1 cellular context compared by ENCODE assay signal in the genomic region with DNA sequence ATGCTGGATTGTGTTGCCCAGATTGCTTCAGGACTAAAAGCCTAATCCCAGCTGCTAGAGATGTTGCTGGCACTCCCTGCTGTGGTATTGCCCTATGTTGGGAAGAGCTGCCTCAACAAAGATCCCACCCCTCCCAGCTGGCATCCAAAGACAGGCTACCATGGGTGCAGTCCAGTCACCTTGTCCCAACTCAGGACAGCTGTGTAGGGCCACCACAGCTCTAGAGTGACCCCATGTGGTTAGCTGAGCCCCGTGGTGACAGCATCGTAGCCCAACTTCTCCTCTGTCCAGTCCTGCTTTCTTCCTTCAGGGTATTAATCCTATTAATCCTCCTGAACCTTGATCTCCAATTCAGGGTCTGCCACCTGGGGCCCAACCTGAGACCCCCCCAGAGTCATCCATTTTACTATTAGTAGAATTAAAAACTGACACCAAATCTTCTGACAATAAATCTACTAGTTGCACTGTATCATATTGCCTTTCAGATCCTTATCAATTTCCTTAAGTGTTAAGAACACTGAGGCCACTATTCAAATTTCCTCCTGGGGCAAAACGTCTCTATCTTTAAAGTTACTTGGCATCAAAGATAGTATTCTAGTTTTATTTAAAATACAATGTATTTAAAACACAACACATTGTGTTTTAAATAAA.
TF ChIP-seq lines count a peak whose summit lies in the region.

No MANE protein-coding gene starts in this region.

TF ChIP-seq in GM23338, 12 proteins besides CTCF, POLR2A, EP300 and RAD21 (continued from another document):
- TF ChIP-seq STAT1 (IDR thresholded peaks at IDR 0.05; ENCODE audit: unreplicated experiment) (no peak), EZH2 (IDR thresholded peaks at IDR 0.05; ENCODE audit: low read depth, unreplicated experiment) (no peak), CREB1 (CRISPR knock-in tag; IDR thresholded peaks at IDR 0.05; ENCODE audit: low read depth) (no peak)
- TF ChIP-seq, protein P1, sequence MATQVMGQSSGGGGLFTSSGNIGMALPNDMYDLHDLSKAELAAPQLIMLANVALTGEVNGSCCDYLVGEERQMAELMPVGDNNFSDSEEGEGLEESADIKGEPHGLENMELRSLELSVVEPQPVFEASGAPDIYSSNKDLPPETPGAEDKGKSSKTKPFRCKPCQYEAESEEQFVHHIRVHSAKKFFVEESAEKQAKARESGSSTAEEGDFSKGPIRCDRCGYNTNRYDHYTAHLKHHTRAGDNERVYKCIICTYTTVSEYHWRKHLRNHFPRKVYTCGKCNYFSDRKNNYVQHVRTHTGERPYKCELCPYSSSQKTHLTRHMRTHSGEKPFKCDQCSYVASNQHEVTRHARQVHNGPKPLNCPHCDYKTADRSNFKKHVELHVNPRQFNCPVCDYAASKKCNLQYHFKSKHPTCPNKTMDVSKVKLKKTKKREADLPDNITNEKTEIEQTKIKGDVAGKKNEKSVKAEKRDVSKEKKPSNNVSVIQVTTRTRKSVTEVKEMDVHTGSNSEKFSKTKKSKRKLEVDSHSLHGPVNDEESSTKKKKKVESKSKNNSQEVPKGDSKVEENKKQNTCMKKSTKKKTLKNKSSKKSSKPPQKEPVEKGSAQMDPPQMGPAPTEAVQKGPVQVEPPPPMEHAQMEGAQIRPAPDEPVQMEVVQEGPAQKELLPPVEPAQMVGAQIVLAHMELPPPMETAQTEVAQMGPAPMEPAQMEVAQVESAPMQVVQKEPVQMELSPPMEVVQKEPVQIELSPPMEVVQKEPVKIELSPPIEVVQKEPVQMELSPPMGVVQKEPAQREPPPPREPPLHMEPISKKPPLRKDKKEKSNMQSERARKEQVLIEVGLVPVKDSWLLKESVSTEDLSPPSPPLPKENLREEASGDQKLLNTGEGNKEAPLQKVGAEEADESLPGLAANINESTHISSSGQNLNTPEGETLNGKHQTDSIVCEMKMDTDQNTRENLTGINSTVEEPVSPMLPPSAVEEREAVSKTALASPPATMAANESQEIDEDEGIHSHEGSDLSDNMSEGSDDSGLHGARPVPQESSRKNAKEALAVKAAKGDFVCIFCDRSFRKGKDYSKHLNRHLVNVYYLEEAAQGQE (IDR thresholded peaks at IDR 0.05; ENCODE audit: unreplicated experiment): no peak
TF ChIP-seq in GM23338: peak in this region for 0.
